ENCODE assay signal across 2 cellular contexts in the genomic region with DNA sequence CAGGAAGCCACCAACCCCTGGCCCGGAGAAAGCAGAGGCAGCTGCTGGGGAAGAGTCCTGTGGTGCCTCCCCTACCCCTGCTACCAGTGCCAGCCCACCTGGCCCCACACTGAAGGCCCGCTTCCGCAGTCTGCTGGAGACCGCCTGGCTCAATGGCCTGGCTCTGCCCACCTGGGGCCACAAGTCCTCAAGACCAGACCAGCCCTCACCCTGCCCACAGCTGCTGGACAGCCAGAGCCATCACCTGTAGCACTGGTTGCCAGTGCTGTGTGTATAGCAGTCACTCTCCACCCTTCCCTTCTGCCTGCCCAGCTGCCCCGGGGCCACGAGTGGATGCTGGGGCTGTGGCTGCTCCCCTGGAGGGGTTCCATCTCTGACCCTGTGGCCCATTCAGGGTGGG.
A peak's percentile ranks its signal among the peaks of the same experiment; 100 is the strongest.
TF ChIP-seq lines count a peak whose summit lies in the region.

No MANE protein-coding gene starts in this region.

TF ChIP-seq in HepG2, 621 proteins besides CTCF, POLR2A, EP300 and RAD21:
- TF ChIP-seq, protein P1, sequence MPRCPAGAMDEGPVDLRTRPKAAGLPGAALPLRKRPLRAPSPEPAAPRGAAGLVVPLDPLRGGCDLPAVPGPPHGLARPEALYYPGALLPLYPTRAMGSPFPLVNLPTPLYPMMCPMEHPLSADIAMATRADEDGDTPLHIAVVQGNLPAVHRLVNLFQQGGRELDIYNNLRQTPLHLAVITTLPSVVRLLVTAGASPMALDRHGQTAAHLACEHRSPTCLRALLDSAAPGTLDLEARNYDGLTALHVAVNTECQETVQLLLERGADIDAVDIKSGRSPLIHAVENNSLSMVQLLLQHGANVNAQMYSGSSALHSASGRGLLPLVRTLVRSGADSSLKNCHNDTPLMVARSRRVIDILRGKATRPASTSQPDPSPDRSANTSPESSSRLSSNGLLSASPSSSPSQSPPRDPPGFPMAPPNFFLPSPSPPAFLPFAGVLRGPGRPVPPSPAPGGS (CRISPR knock-in tag; IDR thresholded peaks at IDR 0.05), result no peak
- TF ChIP-seq RFXAP (CRISPR knock-in tag; IDR thresholded peaks at IDR 0.05; ENCODE audit: borderline replicate concordance), result no peak
- TF ChIP-seq, protein P2, sequence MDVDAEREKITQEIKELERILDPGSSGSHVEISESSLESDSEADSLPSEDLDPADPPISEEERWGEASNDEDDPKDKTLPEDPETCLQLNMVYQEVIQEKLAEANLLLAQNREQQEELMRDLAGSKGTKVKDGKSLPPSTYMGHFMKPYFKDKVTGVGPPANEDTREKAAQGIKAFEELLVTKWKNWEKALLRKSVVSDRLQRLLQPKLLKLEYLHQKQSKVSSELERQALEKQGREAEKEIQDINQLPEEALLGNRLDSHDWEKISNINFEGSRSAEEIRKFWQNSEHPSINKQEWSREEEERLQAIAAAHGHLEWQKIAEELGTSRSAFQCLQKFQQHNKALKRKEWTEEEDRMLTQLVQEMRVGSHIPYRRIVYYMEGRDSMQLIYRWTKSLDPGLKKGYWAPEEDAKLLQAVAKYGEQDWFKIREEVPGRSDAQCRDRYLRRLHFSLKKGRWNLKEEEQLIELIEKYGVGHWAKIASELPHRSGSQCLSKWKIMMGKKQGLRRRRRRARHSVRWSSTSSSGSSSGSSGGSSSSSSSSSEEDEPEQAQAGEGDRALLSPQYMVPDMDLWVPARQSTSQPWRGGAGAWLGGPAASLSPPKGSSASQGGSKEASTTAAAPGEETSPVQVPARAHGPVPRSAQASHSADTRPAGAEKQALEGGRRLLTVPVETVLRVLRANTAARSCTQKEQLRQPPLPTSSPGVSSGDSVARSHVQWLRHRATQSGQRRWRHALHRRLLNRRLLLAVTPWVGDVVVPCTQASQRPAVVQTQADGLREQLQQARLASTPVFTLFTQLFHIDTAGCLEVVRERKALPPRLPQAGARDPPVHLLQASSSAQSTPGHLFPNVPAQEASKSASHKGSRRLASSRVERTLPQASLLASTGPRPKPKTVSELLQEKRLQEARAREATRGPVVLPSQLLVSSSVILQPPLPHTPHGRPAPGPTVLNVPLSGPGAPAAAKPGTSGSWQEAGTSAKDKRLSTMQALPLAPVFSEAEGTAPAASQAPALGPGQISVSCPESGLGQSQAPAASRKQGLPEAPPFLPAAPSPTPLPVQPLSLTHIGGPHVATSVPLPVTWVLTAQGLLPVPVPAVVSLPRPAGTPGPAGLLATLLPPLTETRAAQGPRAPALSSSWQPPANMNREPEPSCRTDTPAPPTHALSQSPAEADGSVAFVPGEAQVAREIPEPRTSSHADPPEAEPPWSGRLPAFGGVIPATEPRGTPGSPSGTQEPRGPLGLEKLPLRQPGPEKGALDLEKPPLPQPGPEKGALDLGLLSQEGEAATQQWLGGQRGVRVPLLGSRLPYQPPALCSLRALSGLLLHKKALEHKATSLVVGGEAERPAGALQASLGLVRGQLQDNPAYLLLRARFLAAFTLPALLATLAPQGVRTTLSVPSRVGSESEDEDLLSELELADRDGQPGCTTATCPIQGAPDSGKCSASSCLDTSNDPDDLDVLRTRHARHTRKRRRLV (CRISPR knock-in tag; IDR thresholded peaks at IDR 0.05), result no peak
- TF ChIP-seq RNF2 (conservative IDR thresholded peaks at IDR 0.05; ENCODE audit: low read depth), result no peak
- TF ChIP-seq, protein P3, sequence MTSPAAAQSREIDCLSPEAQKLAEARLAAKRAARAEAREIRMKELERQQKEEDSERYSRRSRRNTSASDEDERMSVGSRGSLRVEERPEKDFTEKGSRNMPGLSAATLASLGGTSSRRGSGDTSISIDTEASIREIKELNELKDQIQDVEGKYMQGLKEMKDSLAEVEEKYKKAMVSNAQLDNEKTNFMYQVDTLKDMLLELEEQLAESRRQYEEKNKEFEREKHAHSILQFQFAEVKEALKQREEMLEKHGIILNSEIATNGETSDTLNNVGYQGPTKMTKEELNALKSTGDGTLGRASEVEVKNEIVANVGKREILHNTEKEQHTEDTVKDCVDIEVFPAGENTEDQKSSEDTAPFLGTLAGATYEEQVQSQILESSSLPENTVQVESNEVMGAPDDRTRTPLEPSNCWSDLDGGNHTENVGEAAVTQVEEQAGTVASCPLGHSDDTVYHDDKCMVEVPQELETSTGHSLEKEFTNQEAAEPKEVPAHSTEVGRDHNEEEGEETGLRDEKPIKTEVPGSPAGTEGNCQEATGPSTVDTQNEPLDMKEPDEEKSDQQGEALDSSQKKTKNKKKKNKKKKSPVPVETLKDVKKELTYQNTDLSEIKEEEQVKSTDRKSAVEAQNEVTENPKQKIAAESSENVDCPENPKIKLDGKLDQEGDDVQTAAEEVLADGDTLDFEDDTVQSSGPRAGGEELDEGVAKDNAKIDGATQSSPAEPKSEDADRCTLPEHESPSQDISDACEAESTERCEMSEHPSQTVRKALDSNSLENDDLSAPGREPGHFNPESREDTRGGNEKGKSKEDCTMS (CRISPR knock-in tag; conservative IDR thresholded peaks at IDR 0.05), result no peak
- TF ChIP-seq, protein P4, sequence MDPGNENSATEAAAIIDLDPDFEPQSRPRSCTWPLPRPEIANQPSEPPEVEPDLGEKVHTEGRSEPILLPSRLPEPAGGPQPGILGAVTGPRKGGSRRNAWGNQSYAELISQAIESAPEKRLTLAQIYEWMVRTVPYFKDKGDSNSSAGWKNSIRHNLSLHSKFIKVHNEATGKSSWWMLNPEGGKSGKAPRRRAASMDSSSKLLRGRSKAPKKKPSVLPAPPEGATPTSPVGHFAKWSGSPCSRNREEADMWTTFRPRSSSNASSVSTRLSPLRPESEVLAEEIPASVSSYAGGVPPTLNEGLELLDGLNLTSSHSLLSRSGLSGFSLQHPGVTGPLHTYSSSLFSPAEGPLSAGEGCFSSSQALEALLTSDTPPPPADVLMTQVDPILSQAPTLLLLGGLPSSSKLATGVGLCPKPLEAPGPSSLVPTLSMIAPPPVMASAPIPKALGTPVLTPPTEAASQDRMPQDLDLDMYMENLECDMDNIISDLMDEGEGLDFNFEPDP (CRISPR knock-in tag; conservative IDR thresholded peaks at IDR 0.05), result no peak
- TF ChIP-seq AGO2 (optimal IDR thresholded peaks at IDR 0.05; ENCODE audit: low read depth, low read length), result peak; percentile 83
- TF ChIP-seq, protein P5, sequence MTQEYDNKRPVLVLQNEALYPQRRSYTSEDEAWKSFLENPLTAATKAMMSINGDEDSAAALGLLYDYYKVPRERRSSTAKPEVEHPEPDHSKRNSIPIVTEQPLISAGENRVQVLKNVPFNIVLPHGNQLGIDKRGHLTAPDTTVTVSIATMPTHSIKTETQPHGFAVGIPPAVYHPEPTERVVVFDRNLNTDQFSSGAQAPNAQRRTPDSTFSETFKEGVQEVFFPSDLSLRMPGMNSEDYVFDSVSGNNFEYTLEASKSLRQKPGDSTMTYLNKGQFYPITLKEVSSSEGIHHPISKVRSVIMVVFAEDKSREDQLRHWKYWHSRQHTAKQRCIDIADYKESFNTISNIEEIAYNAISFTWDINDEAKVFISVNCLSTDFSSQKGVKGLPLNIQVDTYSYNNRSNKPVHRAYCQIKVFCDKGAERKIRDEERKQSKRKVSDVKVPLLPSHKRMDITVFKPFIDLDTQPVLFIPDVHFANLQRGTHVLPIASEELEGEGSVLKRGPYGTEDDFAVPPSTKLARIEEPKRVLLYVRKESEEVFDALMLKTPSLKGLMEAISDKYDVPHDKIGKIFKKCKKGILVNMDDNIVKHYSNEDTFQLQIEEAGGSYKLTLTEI (CRISPR knock-in tag; conservative IDR thresholded peaks at IDR 0.05), result no peak
- TF ChIP-seq MTF2 (CRISPR knock-in tag; IDR thresholded peaks at IDR 0.05; ENCODE audit: borderline replicate concordance), result no peak
- TF ChIP-seq ZNF773 (CRISPR knock-in tag; IDR thresholded peaks at IDR 0.05; ENCODE audit: borderline replicate concordance), result no peak
- no peak for TF ChIP-seq ZNF331 (CRISPR knock-in tag; IDR thresholded peaks at IDR 0.05)
- peak; percentile 58; the same call in 1 of the 2 replicates for TF ChIP-seq RBFOX2 (IDR thresholded peaks at IDR 0.05; ENCODE audit: low read depth, low read length)

TF ChIP-seq in WTC11, 78 proteins besides CTCF, POLR2A, EP300 and RAD21:
- TF ChIP-seq EMX1 (CRISPR knock-in tag; IDR thresholded peaks at IDR 0.05) (no peak), RELA (CRISPR knock-in tag; IDR thresholded peaks at IDR 0.05; ENCODE audit: borderline replicate concordance) (0 out of 2 replicates have a peak, but pooled peaks have one; percentile 30)
